21 cellular contexts compared by ENCODE assay signal in genomic region chr5:1885777-1886633, GRCh38. TPM values are rescaled to one million over a fixed set of nuclear protein-coding genes. Genes with fewer than 3 reads are reported as not detected.
A peak's percentile ranks its signal among the peaks of the same experiment; 100 is the strongest.
DNase-seq lines count a peak whose midpoint lies in the region; ATAC-seq and TF ChIP-seq lines count a peak whose summit lies in the region.
"Had no signal": no experiment of that assay in that cellular context is flagged by ENCODE, and none has a peak within 500 bp of the region (broad histone marks: within the 10 kb centered on the region; RNA-seq: fewer than 3 reads in every experiment).

No MANE protein-coding gene starts in this region.

- no peak for TF ChIP-seq CTCF in endodermal cell (conservative IDR thresholded peaks at IDR 0.05)
- TF ChIP-seq CTCF in lower leg skin (IDR thresholded peaks at IDR 0.05): no peak
- no peak for TF ChIP-seq CTCF in type B pancreatic cell (conservative IDR thresholded peaks at IDR 0.05)

- H3K4me3 ChIP-seq in endodermal cell (ENCODE audit: low read length): no peak overlapping the region
- H3K4me3 ChIP-seq in lower leg skin (ENCODE audit: low read depth, poor library complexity, severe bottlenecking): peak overlapping the region; percentile 23
- H3K4me3 ChIP-seq: mucosa of descending colon, upper lobe of left lung had no signal

- H3K36me3 ChIP-seq in endodermal cell (ENCODE audit: control insufficient read depth, insufficient read depth, low read length): no peaks in the 10 kb centered on the region
- H3K36me3 ChIP-seq: upper lobe of left lung had no signal

- H3K4me1 Mint-ChIP-seq in activated naive CD8-positive, alpha-beta T cell treated with anti-CD3 and anti-CD28 coated beads, Interleukin-2, amount 10 ng/mL, durations not matched to agents 7 days and 5 days: peaks cover 5% of the 10 kb centered on the region
- peaks cover 6% of the 10 kb centered on the region for H3K4me1 Mint-ChIP-seq in activated naive CD8-positive, alpha-beta T cell treated with anti-CD3 and anti-CD28 coated beads for 36 hours
- peaks cover 3% of the 10 kb centered on the region for H3K4me1 Mint-ChIP-seq in endodermal cell
- peaks cover 14% of the 10 kb centered on the region for H3K4me1 Mint-ChIP-seq in type B pancreatic cell (ENCODE audit: unreplicated experiment)
- H3K4me1 Mint-ChIP-seq: CD14-positive monocyte had no signal

- ATAC-seq in activated naive CD8-positive, alpha-beta T cell treated with anti-CD3 and anti-CD28 coated beads, Interleukin-2, amount 10 ng/mL, durations not matched to agents 7 days and 5 days (ENCODE audit: low read depth): no peak
- ATAC-seq in HG03139 (IDR thresholded peaks at IDR 0.05; ENCODE audit: unreplicated experiment): no peak
- ATAC-seq: mucosa of descending colon had no signal

- no peak for TF ChIP-seq POLR2A in lower leg skin (IDR thresholded peaks at IDR 0.05)

- H3K9ac ChIP-seq in endodermal cell (ENCODE audit: extremely low read depth, low read length, poor library complexity, severe bottlenecking): no peak overlapping the region

- DNase-seq in activated naive CD8-positive, alpha-beta T cell treated with anti-CD3 and anti-CD28 coated beads, Interleukin-2, amount 10 ng/mL, durations not matched to agents 7 days and 5 days: peak; percentile 34
- no peak for DNase-seq in activated naive CD8-positive, alpha-beta T cell treated with anti-CD3 and anti-CD28 coated beads for 36 hours
- DNase-seq in endodermal cell: peak; percentile 73
- no peak for DNase-seq in lower leg skin (ENCODE audit: low spot score in 2 of 2)
- no peak for DNase-seq in type B pancreatic cell (ENCODE audit: extremely low spot score, unreplicated experiment)
- no peak for DNase-seq in occipital lobe (lab: John Stamatoyannopoulos, UW)
- no peak for DNase-seq in NCI-H146 (lab: John Stamatoyannopoulos, UW)
- DNase-seq: activated CD4-positive, CD25-positive, alpha-beta regulatory T cell; amniotic stem cell; DMS53; KG1; NCI-H1092; stimulated activated naive CD4-positive, alpha-beta T cell; T-helper 1 cell; upper lobe of left lung had no signal

- 10 to 12% methylated on average over 36 to 57 of the region's 57 CpGs for WGBS in endodermal cell (ENCODE audit: insufficient coverage in 1 of 2, insufficient read length in 1 of 2), 2 experiments
- 6 to 9% methylated on average over 27 to 33 of the region's 57 CpGs for WGBS in lower leg skin, 2 donors

- no peaks in the 10 kb centered on the region for H3K9me3 ChIP-seq in endodermal cell (ENCODE audit: control insufficient read depth, low read length)
- H3K9me3 ChIP-seq: mucosa of descending colon, upper lobe of left lung had no signal

- H3K27me3 ChIP-seq in endodermal cell (ENCODE audit: control insufficient read depth, insufficient read depth, low read length, poor library complexity, severe bottlenecking): peaks cover 100% of the 10 kb centered on the region

- peaks cover 52% of the 10 kb centered on the region for H3K27me3 Mint-ChIP-seq in activated naive CD8-positive, alpha-beta T cell treated with anti-CD3 and anti-CD28 coated beads, Interleukin-2, amount 10 ng/mL, durations not matched to agents 7 days and 5 days
- peaks cover 65% of the 10 kb centered on the region for H3K27me3 Mint-ChIP-seq in activated naive CD8-positive, alpha-beta T cell treated with anti-CD3 and anti-CD28 coated beads for 36 hours
- H3K27me3 Mint-ChIP-seq in endodermal cell (ENCODE audit: insufficient read depth) (peaks cover 94% of the 10 kb centered on the region), type B pancreatic cell (peaks cover 62% of the 10 kb centered on the region)

- H3K36me3 Mint-ChIP-seq in activated naive CD8-positive, alpha-beta T cell treated with anti-CD3 and anti-CD28 coated beads, Interleukin-2, amount 10 ng/mL, durations not matched to agents 7 days and 5 days: no peaks in the 10 kb centered on the region
- H3K36me3 Mint-ChIP-seq in activated naive CD8-positive, alpha-beta T cell treated with anti-CD3 and anti-CD28 coated beads for 36 hours: no peaks in the 10 kb centered on the region
- H3K36me3 Mint-ChIP-seq in endodermal cell (ENCODE audit: low read depth) (no peaks in the 10 kb centered on the region), type B pancreatic cell (no peaks in the 10 kb centered on the region)
- H3K36me3 Mint-ChIP-seq: CD14-positive monocyte had no signal

- no peak overlapping the region for H3K4me3 Mint-ChIP-seq in activated naive CD8-positive, alpha-beta T cell treated with anti-CD3 and anti-CD28 coated beads, Interleukin-2, amount 10 ng/mL, durations not matched to agents 7 days and 5 days
- H3K4me3 Mint-ChIP-seq in activated naive CD8-positive, alpha-beta T cell treated with anti-CD3 and anti-CD28 coated beads for 36 hours: no peak overlapping the region
- peak overlapping the region; percentile 28 for H3K4me3 Mint-ChIP-seq in endodermal cell
- H3K4me3 Mint-ChIP-seq in type B pancreatic cell: peak overlapping the region; percentile 87

- POLR2A ChIA-PET in activated naive CD8-positive, alpha-beta T cell treated with anti-CD3 and anti-CD28 coated beads, Interleukin-2, amount 10 ng/mL, durations not matched to agents 7 days and 5 days (lab: Charles Lee): no interaction called here

- intact Hi-C loops in lower leg skin (cut with DNase I; ENCODE audit: low total_unique reads): loop anchor here (10.0 kb wide), 1 partner anchor 129 kb away; no protein-coding TSS in a partner anchor

- H3K27ac Mint-ChIP-seq in activated naive CD8-positive, alpha-beta T cell treated with anti-CD3 and anti-CD28 coated beads, Interleukin-2, amount 10 ng/mL, durations not matched to agents 7 days and 5 days: no peak overlapping the region
- no peak overlapping the region for H3K27ac Mint-ChIP-seq in activated naive CD8-positive, alpha-beta T cell treated with anti-CD3 and anti-CD28 coated beads for 36 hours
- H3K27ac Mint-ChIP-seq in endodermal cell: no peak overlapping the region
- H3K27ac Mint-ChIP-seq in type B pancreatic cell: no peak overlapping the region

- no peak overlapping the region for H3K27ac ChIP-seq in endodermal cell (ENCODE audit: low read depth, low read length)
- H3K27ac ChIP-seq: upper lobe of left lung had no signal

- H3K9me3 Mint-ChIP-seq in activated naive CD8-positive, alpha-beta T cell treated with anti-CD3 and anti-CD28 coated beads, Interleukin-2, amount 10 ng/mL, durations not matched to agents 7 days and 5 days: no peaks in the 10 kb centered on the region
- H3K9me3 Mint-ChIP-seq in activated naive CD8-positive, alpha-beta T cell treated with anti-CD3 and anti-CD28 coated beads for 36 hours: no peaks in the 10 kb centered on the region
- H3K9me3 Mint-ChIP-seq in endodermal cell (no peaks in the 10 kb centered on the region), type B pancreatic cell (no peaks in the 10 kb centered on the region)

- H3K4me1 ChIP-seq in endodermal cell (ENCODE audit: control insufficient read depth, insufficient read depth, low read length): peaks cover 10% of the 10 kb centered on the region

RNA-seq across cellular contexts. Expression of gene IRX4, which starts 3.3 kb away (rescaled TPM):
- total RNA-seq in activated naive CD8-positive, alpha-beta T cell treated with anti-CD3 and anti-CD28 coated beads, Interleukin-2, amount 10 ng/mL, durations not matched to agents 7 days and 5 days: not detected
- total RNA-seq in activated naive CD8-positive, alpha-beta T cell treated with anti-CD3 and anti-CD28 coated beads for 36 hours: not detected
- total RNA-seq in endodermal cell (under 1 TPM in 1 of 2 donors, not detected in 1; 0.22 TPM), lower leg skin (10 to 100 TPM; 32.5 to 58.3 (median 48.5) TPM), type B pancreatic cell (ENCODE audit: low replicate concordance) (1.6 and 6.0 TPM in 2 replicates), occipital lobe (not detected)
- polyA plus RNA-seq in endodermal cell (2013, experiment 1 of 2): 0.50 TPM
- 0.91 TPM for polyA plus RNA-seq in endodermal cell (2013, experiment 2 of 2)
- total RNA-seq: A673; activated CD8-positive, alpha-beta memory T cell treated with anti-CD3 and anti-CD28 coated beads for 36 hours; glomerular endothelial cell; mucosa of descending colon had no signal
- polyA plus RNA-seq: CD14-positive monocyte had no signal

Comparison
In these comparisons a context has a peak if more than half of its experiments do, and no peak if none do; other contexts are left out.
1. DNase-seq: peak in activated naive CD8-positive, alpha-beta T cell treated with anti-CD3 and anti-CD28 coated beads, Interleukin-2, amount 10 ng/mL, durations not matched to agents 7 days and 5 days (single experiment) and endodermal cell (single experiment); none in activated naive CD8-positive, alpha-beta T cell treated with anti-CD3 and anti-CD28 coated beads for 36 hours (single experiment), lower leg skin (0 of 2), type B pancreatic cell (single experiment), occipital lobe (single experiment) and NCI-H146 (single experiment).
2. H3K4me3 Mint-ChIP-seq: peak in endodermal cell (single experiment) and type B pancreatic cell (single experiment); none in activated naive CD8-positive, alpha-beta T cell treated with anti-CD3 and anti-CD28 coated beads, Interleukin-2, amount 10 ng/mL, durations not matched to agents 7 days and 5 days (single experiment) and activated naive CD8-positive, alpha-beta T cell treated with anti-CD3 and anti-CD28 coated beads for 36 hours (single experiment).